ENCODE assay signal across 15 cellular contexts in the genomic region with DNA sequence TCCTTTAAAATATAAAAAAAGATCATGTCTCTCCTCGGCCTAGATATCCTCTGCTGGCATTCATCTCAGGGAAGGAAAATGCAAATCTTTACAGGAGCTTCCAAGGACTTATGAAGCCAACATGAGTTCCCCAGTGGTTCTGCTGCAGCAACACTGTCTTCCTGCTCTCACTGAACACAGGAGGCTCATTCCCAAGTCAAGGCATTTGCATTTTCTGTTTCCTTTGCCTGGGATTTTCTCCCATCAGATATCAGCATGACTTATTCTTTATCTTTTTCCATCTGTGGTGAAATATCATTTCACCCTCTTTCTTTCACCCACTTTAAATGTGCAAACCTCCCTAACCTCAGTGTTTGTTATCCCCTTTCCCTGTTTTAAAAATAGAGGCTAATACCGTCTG.
DNase-seq lines count a peak whose midpoint lies in the region; ATAC-seq and TF ChIP-seq lines count a peak whose summit lies in the region.
"Had no signal": no experiment of that assay in that cellular context is flagged by ENCODE, and none has a peak within 500 bp of the region (broad histone marks: within the 10 kb centered on the region; RNA-seq: fewer than 3 reads in every experiment).

No MANE protein-coding gene starts in this region.

- no peak overlapping the region for H3K4me3 ChIP-seq in choroid plexus epithelial cell (ENCODE audit: low read depth, low read length)

- DNase-seq in RPMI7951 (ENCODE audit: low read depth) (peak; percentile 39), choroid plexus epithelial cell (ENCODE audit: low read depth) (peak; percentile 10), midbrain (lab: John Stamatoyannopoulos, UW) (peak; percentile 15), kidney tubule cell (ENCODE audit: low spot score) (no peak)
- no peak for DNase-seq in activated naive CD4-positive, alpha-beta T cell (lab: John Stamatoyannopoulos, UW)
- DNase-seq: CD4-positive, alpha-beta memory T cell; DMS79; KBM-7; NCI-H1436; NCI-H2029 treated with DMSO at 0.1 percent for 48 hours; NCI-H2171 treated with DMSO at 0.1 percent for 48 hours; NCI-H774; PC-3 had no signal

- no peak for ATAC-seq in GM18907 (IDR thresholded peaks at IDR 0.05; ENCODE audit: unreplicated experiment)
- ATAC-seq in HG02642 (IDR thresholded peaks at IDR 0.05; ENCODE audit: poor library complexity, unreplicated experiment), result no peak
- ATAC-seq: PC-3 had no signal

- TF ChIP-seq CTCF in choroid plexus epithelial cell (conservative IDR thresholded peaks at IDR 0.05; ENCODE audit: low read depth, low read length), result no peak

Comparison
In these comparisons a context has a peak if more than half of its experiments do, and no peak if none do; other contexts are left out.
1. DNase-seq: peak in RPMI7951 (single experiment), choroid plexus epithelial cell (single experiment) and midbrain (single experiment); none in activated naive CD4-positive, alpha-beta T cell (0 of 4) and kidney tubule cell (single experiment).